In the genomic region with DNA sequence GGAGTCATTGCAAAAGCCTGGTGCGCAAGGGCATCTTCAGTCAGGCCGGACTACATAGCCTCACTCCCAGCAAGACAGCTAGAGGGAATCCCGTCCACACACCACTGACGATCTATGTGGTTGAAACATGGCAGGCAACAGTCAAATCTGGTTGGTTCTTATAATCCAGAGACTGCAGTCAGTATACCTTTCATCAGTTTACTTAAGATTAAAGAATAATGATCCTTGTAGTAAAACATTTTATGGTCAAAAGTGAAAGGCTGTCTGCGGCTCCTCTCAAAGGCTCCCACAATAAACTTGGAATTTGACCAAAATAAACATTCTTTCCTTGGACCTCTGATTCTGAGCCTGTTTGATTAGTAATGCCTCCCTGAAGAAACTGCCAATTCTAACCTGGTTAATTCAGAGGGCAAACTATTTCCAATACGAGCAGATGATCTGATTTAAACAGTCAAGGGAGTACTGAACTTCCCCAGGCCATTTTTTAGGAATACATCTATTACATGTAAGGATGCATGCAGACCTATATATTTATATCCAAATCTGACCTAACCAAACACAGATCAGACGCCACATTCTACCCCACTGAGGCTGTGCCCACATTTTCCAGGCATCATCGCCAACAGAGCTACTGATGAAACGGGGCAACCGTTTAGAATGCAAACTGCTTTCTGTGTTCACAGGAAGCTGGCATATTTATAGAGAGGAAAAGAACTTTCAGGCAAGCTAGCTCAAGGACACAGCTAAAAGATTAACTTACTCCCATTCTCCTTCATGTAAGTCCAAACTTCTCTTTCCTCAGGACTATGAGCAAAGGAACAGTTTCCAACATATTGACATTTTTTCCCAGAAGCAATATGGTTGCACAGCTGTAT, we compare ENCODE assay signal across 1 cellular context.
TF ChIP-seq lines count a peak whose summit lies in the region.

No MANE protein-coding gene starts in this region.

TF ChIP-seq in HepG2, 621 proteins besides CTCF, POLR2A, EP300 and RAD21 (continued from another document and continues in another):
- TF ChIP-seq, protein P1, sequence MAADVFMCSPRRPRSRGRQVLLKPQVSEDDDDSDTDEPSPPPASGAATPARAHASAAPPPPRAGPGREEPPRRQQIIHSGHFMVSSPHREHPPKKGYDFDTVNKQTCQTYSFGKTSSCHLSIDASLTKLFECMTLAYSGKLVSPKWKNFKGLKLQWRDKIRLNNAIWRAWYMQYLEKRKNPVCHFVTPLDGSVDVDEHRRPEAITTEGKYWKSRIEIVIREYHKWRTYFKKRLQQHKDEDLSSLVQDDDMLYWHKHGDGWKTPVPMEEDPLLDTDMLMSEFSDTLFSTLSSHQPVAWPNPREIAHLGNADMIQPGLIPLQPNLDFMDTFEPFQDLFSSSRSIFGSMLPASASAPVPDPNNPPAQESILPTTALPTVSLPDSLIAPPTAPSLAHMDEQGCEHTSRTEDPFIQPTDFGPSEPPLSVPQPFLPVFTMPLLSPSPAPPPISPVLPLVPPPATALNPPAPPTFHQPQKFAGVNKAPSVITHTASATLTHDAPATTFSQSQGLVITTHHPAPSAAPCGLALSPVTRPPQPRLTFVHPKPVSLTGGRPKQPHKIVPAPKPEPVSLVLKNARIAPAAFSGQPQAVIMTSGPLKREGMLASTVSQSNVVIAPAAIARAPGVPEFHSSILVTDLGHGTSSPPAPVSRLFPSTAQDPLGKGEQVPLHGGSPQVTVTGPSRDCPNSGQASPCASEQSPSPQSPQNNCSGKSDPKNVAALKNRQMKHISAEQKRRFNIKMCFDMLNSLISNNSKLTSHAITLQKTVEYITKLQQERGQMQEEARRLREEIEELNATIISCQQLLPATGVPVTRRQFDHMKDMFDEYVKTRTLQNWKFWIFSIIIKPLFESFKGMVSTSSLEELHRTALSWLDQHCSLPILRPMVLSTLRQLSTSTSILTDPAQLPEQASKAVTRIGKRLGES (CRISPR knock-in tag; IDR thresholded peaks at IDR 0.05; ENCODE audit: borderline replicate concordance) = no peak
- TF ChIP-seq BORCS8-MEF2B (CRISPR knock-in tag; IDR thresholded peaks at IDR 0.05) (no peak), RNF2 (conservative IDR thresholded peaks at IDR 0.05; ENCODE audit: low read depth) (no peak), HNRNPL (IDR thresholded peaks at IDR 0.05; ENCODE audit: low read depth, low read length) (no peak), HMG20A (CRISPR knock-in tag; IDR thresholded peaks at IDR 0.05; ENCODE audit: borderline replicate concordance) (peak; percentile 71; the same call in 1 of the 2 replicates), SP1 (IDR thresholded peaks at IDR 0.05) (no peak), SP1 (CRISPR knock-in tag; IDR thresholded peaks at IDR 0.05) (no peak), ZFP1 (CRISPR knock-in tag; IDR thresholded peaks at IDR 0.05) (no peak), HMGA1 (CRISPR knock-in tag; conservative IDR thresholded peaks at IDR 0.05) (no peak), GABPA (IDR thresholded peaks at IDR 0.05; ENCODE audit: low read depth, low read length) (no peak), GABPA (CRISPR knock-in tag; IDR thresholded peaks at IDR 0.05; ENCODE audit: low read depth) (no peak; the same call in 1 of the 2 replicates), GPN1 (CRISPR knock-in tag; IDR thresholded peaks at IDR 0.05; ENCODE audit: borderline replicate concordance) (no peak), TCF7 (IDR thresholded peaks at IDR 0.05; ENCODE audit: low read depth) (no peak), NCOR1 (IDR thresholded peaks at IDR 0.05; ENCODE audit: borderline replicate concordance, low read length) (no peak), ZNF607 (CRISPR knock-in tag; IDR thresholded peaks at IDR 0.05; ENCODE audit: borderline replicate concordance) (no peak), ZBTB42 (CRISPR knock-in tag; IDR thresholded peaks at IDR 0.05) (no peak), NKX3-1 (CRISPR knock-in tag; IDR thresholded peaks at IDR 0.05) (no peak), CHD2 (IDR thresholded peaks at IDR 0.05; ENCODE audit: low read depth, low read length) (no peak), ZBTB7A (CRISPR knock-in tag; IDR thresholded peaks at IDR 0.05) (no peak), FOSL1 (CRISPR knock-in tag; IDR thresholded peaks at IDR 0.05; ENCODE audit: borderline replicate concordance) (no peak), HNRNPLL (IDR thresholded peaks at IDR 0.05; ENCODE audit: low read depth, low read length, poor library complexity, severe bottlenecking) (no peak), IRF2 (CRISPR knock-in tag; IDR thresholded peaks at IDR 0.05) (no peak), U2AF2 (IDR thresholded peaks at IDR 0.05; ENCODE audit: low read depth, low read length) (no peak), STAT5B (CRISPR knock-in tag; IDR thresholded peaks at IDR 0.05) (no peak), SIX1 (CRISPR knock-in tag; IDR thresholded peaks at IDR 0.05; ENCODE audit: borderline replicate concordance) (no peak; the same call in 1 of the 2 replicates), ZSCAN9 (CRISPR knock-in tag; IDR thresholded peaks at IDR 0.05; ENCODE audit: borderline replicate concordance) (0 out of 2 replicates have a peak, but pooled peaks have one; percentile 65), SMARCE1 (IDR thresholded peaks at IDR 0.05; ENCODE audit: borderline replicate concordance) (no peak), NAIF1 (CRISPR knock-in tag; IDR thresholded peaks at IDR 0.05; ENCODE audit: borderline replicate concordance) (no peak), ZNF160 (CRISPR knock-in tag; IDR thresholded peaks at IDR 0.05) (no peak), FOXM1 (CRISPR knock-in tag; IDR thresholded peaks at IDR 0.05) (no peak), KLF13 (CRISPR knock-in tag; IDR thresholded peaks at IDR 0.05) (no peak), ZNF33B (CRISPR knock-in tag; IDR thresholded peaks at IDR 0.05) (no peak), GABPB1 (CRISPR knock-in tag; IDR thresholded peaks at IDR 0.05) (peak; percentile 13; the same call in 1 of the 2 replicates), MTF1 (CRISPR knock-in tag; IDR thresholded peaks at IDR 0.05) (no peak), ZNF709 (CRISPR knock-in tag; IDR thresholded peaks at IDR 0.05) (no peak), RBFOX2 (IDR thresholded peaks at IDR 0.05; ENCODE audit: low read depth, low read length) (no peak), ZNF124 (CRISPR knock-in tag; IDR thresholded peaks at IDR 0.05) (peak; percentile 76), ZNF572 (CRISPR knock-in tag; IDR thresholded peaks at IDR 0.05) (no peak), NPAS2 (CRISPR knock-in tag; IDR thresholded peaks at IDR 0.05; ENCODE audit: borderline replicate concordance) (no peak), PLRG1 (conservative IDR thresholded peaks at IDR 0.05) (no peak), ZNF850 (CRISPR knock-in tag; conservative IDR thresholded peaks at IDR 0.05) (no peak), ASH2L (IDR thresholded peaks at IDR 0.05; ENCODE audit: insufficient read length, low read depth, low read length) (no peak), GATAD2A (CRISPR knock-in tag; IDR thresholded peaks at IDR 0.05) (peak; percentile 89), TBP (CRISPR knock-in tag; IDR thresholded peaks at IDR 0.05) (no peak), ZNF619 (CRISPR knock-in tag; IDR thresholded peaks at IDR 0.05) (no peak), KLF15 (CRISPR knock-in tag; IDR thresholded peaks at IDR 0.05; ENCODE audit: borderline replicate concordance) (no peak)
- TF ChIP-seq, protein P2, sequence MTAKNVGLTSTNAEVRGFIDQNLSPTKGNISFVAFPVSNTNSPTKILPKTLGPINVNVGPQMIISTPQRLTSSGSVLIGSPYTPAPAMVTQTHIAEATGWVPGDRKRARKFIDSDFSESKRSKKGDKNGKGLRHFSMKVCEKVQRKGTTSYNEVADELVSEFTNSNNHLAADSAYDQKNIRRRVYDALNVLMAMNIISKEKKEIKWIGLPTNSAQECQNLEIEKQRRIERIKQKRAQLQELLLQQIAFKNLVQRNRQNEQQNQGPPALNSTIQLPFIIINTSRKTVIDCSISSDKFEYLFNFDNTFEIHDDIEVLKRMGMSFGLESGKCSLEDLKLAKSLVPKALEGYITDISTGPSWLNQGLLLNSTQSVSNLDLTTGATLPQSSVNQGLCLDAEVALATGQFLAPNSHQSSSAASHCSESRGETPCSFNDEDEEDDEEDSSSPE (CRISPR knock-in tag; IDR thresholded peaks at IDR 0.05) = 0 out of 2 replicates have a peak, but pooled peaks have one; percentile 9
- TF ChIP-seq, protein P3, sequence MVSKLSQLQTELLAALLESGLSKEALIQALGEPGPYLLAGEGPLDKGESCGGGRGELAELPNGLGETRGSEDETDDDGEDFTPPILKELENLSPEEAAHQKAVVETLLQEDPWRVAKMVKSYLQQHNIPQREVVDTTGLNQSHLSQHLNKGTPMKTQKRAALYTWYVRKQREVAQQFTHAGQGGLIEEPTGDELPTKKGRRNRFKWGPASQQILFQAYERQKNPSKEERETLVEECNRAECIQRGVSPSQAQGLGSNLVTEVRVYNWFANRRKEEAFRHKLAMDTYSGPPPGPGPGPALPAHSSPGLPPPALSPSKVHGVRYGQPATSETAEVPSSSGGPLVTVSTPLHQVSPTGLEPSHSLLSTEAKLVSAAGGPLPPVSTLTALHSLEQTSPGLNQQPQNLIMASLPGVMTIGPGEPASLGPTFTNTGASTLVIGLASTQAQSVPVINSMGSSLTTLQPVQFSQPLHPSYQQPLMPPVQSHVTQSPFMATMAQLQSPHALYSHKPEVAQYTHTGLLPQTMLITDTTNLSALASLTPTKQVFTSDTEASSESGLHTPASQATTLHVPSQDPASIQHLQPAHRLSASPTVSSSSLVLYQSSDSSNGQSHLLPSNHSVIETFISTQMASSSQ (IDR thresholded peaks at IDR 0.05; ENCODE audit: low read depth) = no peak
- TF ChIP-seq, protein P3 (CRISPR knock-in tag; IDR thresholded peaks at IDR 0.05; ENCODE audit: borderline replicate concordance) = peak; percentile 46; the same call in 1 of the 2 replicates
- TF ChIP-seq, protein P4, sequence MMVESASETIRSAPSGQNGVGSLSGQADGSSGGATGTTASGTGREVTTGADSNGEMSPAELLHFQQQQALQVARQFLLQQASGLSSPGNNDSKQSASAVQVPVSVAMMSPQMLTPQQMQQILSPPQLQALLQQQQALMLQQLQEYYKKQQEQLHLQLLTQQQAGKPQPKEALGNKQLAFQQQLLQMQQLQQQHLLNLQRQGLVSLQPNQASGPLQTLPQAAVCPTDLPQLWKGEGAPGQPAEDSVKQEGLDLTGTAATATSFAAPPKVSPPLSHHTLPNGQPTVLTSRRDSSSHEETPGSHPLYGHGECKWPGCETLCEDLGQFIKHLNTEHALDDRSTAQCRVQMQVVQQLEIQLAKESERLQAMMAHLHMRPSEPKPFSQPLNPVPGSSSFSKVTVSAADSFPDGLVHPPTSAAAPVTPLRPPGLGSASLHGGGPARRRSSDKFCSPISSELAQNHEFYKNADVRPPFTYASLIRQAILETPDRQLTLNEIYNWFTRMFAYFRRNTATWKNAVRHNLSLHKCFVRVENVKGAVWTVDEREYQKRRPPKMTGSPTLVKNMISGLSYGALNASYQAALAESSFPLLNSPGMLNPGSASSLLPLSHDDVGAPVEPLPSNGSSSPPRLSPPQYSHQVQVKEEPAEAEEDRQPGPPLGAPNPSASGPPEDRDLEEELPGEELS (CRISPR knock-in tag; IDR thresholded peaks at IDR 0.05) = peak; percentile 51; the same call in 1 of the 2 replicates
- TF ChIP-seq, protein P5, sequence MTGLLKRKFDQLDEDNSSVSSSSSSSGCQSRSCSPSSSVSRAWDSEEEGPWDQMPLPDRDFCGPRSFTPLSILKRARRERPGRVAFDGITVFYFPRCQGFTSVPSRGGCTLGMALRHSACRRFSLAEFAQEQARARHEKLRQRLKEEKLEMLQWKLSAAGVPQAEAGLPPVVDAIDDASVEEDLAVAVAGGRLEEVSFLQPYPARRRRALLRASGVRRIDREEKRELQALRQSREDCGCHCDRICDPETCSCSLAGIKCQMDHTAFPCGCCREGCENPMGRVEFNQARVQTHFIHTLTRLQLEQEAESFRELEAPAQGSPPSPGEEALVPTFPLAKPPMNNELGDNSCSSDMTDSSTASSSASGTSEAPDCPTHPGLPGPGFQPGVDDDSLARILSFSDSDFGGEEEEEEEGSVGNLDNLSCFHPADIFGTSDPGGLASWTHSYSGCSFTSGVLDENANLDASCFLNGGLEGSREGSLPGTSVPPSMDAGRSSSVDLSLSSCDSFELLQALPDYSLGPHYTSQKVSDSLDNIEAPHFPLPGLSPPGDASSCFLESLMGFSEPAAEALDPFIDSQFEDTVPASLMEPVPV (CRISPR knock-in tag; IDR thresholded peaks at IDR 0.05) = peak; percentile 54; the same call in 1 of the 2 replicates
- TF ChIP-seq, protein P6, sequence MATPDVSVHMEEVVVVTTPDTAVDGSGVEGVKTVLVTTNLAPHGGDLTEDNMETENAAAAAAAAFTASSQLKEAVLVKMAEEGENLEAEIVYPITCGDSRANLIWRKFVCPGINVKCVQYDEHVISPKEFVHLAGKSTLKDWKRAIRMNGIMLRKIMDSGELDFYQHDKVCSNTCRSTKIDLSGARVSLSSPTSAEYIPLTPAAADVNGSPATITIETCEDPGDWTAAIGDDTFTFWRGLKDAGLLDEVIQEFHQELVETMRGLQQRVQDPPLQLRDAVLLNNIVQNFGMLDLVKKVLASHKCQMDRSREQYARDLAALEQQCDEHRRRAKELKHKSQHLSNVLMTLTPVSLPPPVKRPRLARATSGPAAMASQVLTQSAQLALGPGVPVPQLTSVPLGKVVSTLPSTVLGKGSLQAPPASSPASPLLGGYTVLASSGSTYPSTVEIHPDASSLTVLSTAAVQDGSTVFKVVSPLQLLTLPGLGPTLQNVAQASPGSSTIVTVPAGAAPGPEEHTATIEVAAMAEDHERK (CRISPR knock-in tag; IDR thresholded peaks at IDR 0.05; ENCODE audit: low read depth) = no peak
- TF ChIP-seq, protein P7, sequence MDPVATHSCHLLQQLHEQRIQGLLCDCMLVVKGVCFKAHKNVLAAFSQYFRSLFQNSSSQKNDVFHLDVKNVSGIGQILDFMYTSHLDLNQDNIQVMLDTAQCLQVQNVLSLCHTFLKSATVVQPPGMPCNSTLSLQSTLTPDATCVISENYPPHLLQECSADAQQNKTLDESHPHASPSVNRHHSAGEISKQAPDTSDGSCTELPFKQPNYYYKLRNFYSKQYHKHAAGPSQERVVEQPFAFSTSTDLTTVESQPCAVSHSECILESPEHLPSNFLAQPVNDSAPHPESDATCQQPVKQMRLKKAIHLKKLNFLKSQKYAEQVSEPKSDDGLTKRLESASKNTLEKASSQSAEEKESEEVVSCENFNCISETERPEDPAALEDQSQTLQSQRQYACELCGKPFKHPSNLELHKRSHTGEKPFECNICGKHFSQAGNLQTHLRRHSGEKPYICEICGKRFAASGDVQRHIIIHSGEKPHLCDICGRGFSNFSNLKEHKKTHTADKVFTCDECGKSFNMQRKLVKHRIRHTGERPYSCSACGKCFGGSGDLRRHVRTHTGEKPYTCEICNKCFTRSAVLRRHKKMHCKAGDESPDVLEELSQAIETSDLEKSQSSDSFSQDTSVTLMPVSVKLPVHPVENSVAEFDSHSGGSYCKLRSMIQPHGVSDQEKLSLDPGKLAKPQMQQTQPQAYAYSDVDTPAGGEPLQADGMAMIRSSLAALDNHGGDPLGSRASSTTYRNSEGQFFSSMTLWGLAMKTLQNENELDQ (CRISPR knock-in tag; IDR thresholded peaks at IDR 0.05; ENCODE audit: borderline replicate concordance) = no peak
